Comparison of ENCODE assay signal across 8 cellular contexts in genomic region chr3:101195951-101196713, GRCh38.
DNase-seq lines count a peak whose midpoint lies in the region; ATAC-seq and TF ChIP-seq lines count a peak whose summit lies in the region.

No MANE protein-coding gene starts in this region.

- whole genome bisulfite sequencing in prostate gland: 43% methylated on average over 6 of the region's 6 CpGs

- H3K4me3 ChIP-seq in AG09309 (ENCODE audit: control insufficient read depth, low read depth, low read length): no peak overlapping the region
- no peak overlapping the region for H3K4me3 ChIP-seq in HEK293 (ENCODE audit: low read depth, low read length)
- no peak overlapping the region for H3K4me3 ChIP-seq in prostate gland

- ATAC-seq in HG02938 (IDR thresholded peaks at IDR 0.05; ENCODE audit: unreplicated experiment): no peak

- H3K4me1 ChIP-seq in HEK293 (ENCODE audit: control insufficient read depth, insufficient read depth, low read length) (peaks cover 8% of the 10 kb centered on the region; the same call in 1 of the 2 replicates), prostate gland (replicated peaks) (no peaks in the 10 kb centered on the region)

- H3K27me3 ChIP-seq in prostate gland (replicated peaks; ENCODE audit: insufficient read depth): no peaks in the 10 kb centered on the region

- no peaks in the 10 kb centered on the region for H3K36me3 ChIP-seq in HEK293 (ENCODE audit: control insufficient read depth in 2 of 2, insufficient read depth in 1 of 2, low read length in 2 of 2)
- H3K36me3 ChIP-seq in prostate gland: no peaks in the 10 kb centered on the region

- DNase-seq in AG09309 (ENCODE audit: low read depth) (peak; percentile 37), RKO (ENCODE audit: low spot score) (peak; percentile 73), fibroblast of gingiva (ENCODE audit: low read depth) (peak; percentile 56), prostate gland (ENCODE audit: low spot score) (peak; percentile 23), mucosa of gallbladder (ENCODE audit: low spot score) (no peak), UCSD-AML1 (lab: John Stamatoyannopoulos, UW; ENCODE audit: unreplicated experiment) (no peak)

- TF ChIP-seq CTCF in AG09309 (IDR thresholded peaks at IDR 0.05; ENCODE audit: control insufficient read depth, insufficient read depth, low read depth, low read length, missing control alignments) (peak; percentile 64), HEK293 (tag by site-specific recombination; IDR thresholded peaks at IDR 0.05) (peak; percentile 45; the same call in 1 of the 2 replicates), prostate gland (IDR thresholded peaks at IDR 0.05) (peak; percentile 25 to 87 (median 74))

- H3K9me3 ChIP-seq in HEK293 (ENCODE audit: control insufficient read depth, insufficient read depth, low read depth, low read length): no peaks in the 10 kb centered on the region
- H3K9me3 ChIP-seq in prostate gland: no peaks in the 10 kb centered on the region

- CTCF ChIA-PET in HEK293 (lab: Yijun Ruan, JAX): interaction anchor here (0.6 to 1.9 kb wide), 18 partner anchors 14 to 1090 kb away, joined by 3 to 7 read pairs (median 3); no protein-coding TSS in a partner anchor

- H3K27ac ChIP-seq in HEK293 (ENCODE audit: extremely low read depth, low read depth, low read length): no peak overlapping the region
- no peak overlapping the region for H3K27ac ChIP-seq in prostate gland

- intact Hi-C loops in prostate gland (cut with DNase I): loop anchor here (2.0 kb wide), 1 partner anchor 305 kb away; no protein-coding TSS in a partner anchor

- POLR2A ChIA-PET in HEK293 (lab: Yijun Ruan, JAX): interaction anchor here (0.5 kb wide), 1 partner anchor 485 kb away, joined by 3 read pairs; no protein-coding TSS in a partner anchor

- TF ChIP-seq POLR2A in prostate gland (IDR thresholded peaks at IDR 0.05): no peak

TF ChIP-seq in HEK293, 187 proteins besides CTCF, POLR2A, EP300 and RAD21:
- TF ChIP-seq FEZF1 (tag by site-specific recombination; IDR thresholded peaks at IDR 0.05): peak; percentile 39; the same call in 1 of the 2 replicates
- peak; percentile 70 for TF ChIP-seq ZNF654 (tag by site-specific recombination; IDR thresholded peaks at IDR 0.05; ENCODE audit: low read depth)
- TF ChIP-seq ZNF239 (tag by site-specific recombination; IDR thresholded peaks at IDR 0.05): no peak
- TF ChIP-seq PRDM6 (tag by site-specific recombination; IDR thresholded peaks at IDR 0.05): peak; percentile 20; the same call in 1 of the 2 replicates
TF ChIP-seq in HEK293: peak in this region for 3.

Comparison
In these comparisons a context has a peak if more than half of its experiments do, and no peak if none do; other contexts are left out.
1. DNase-seq: peak in AG09309 (single experiment), RKO (single experiment), fibroblast of gingiva (single experiment) and prostate gland (single experiment); none in mucosa of gallbladder (single experiment) and UCSD-AML1 (single experiment).
2. Peak in every context shown above with its lines, with median percentiles within 50 percentile points of each other: CTCF ChIP-seq.